Comparison of ENCODE assay signal across 8 cellular contexts in the genomic region with DNA sequence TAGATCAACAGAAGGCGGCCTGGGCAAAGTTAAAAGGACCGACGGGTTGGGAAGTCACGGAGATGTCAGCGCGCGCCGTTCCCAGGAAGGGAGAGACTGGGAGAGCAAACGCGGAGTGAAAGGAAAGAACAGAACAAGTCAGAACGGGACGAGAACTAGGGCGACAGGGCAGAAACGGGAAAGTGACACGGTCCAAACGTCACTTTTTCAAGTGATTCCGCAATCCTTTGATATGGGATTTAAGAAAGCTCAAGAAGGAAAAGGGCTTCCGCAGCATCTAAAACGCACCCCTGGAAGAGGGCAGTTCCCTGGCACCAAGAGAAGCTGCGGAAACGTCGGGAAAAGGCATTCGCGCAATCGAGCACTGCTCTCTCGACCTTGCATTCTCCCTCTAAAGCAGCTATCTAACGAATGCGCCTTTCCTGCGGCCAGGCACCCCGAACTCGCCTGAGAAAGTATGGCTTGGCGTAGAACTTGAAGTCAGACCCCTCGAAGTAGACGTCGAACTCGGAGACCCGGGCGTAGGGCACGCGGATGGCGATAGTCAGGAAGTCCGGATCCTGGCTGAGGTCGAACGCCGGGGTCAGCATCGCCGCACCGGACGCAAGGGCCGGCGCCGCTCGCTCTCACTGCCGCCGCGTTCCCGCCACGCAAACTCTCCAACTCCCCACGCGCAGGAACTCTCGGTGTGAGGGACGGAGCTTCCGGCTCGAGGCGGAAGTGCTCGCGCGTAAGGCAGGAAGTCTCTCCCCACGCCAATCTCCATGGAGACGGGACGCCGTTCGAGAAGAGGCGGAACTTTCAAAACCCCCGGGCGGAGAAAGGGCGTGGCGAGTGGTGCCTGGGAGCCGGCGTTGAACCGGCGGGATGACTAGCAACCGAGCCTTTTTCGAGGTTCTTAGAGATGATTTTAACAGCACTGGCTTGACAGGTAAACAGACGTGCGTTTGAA. TPM values are rescaled to one million over a fixed set of nuclear protein-coding genes. Genes with fewer than 3 reads are reported as not detected.
DNase-seq lines count a peak whose midpoint lies in the region; ATAC-seq, FAIRE-seq and TF ChIP-seq lines count a peak whose summit lies in the region.

TSS of gene SHQ1 (minus strand) at position 695 of the 952 bp plus-strand sequence. CDS start at position 590, 105 bp downstream.

- peak; percentile 78 for FAIRE-seq in RCC 7860 (lab: Jason Lieb, UNC)

- H3K4me3 ChIP-seq in esophagus squamous epithelium (peak within 1 kb of the TSS; percentile 64 to 81 (median 77)), muscle layer of duodenum (ENCODE audit: low read depth in 1 of 2, low read length in 2 of 2) (peak within 1 kb of the TSS; percentile 96 to 99)

- H3K27ac ChIP-seq in esophagus squamous epithelium (peak within 1 kb of the TSS; percentile 73 to 87 (median 81)), muscle layer of duodenum (ENCODE audit: low read length) (peak within 1 kb of the TSS; percentile 81)

- peak; percentile 89 for ATAC-seq in GM21723 (IDR thresholded peaks at IDR 0.05; ENCODE audit: unreplicated experiment)

- peaks cover 12 to 35% (median 16%) of the 10 kb centered on the region in 3 donors for H3K4me1 ChIP-seq in esophagus squamous epithelium
- peaks cover 9 to 23% of the 10 kb centered on the region in 2 donors for H3K4me1 ChIP-seq in muscle layer of duodenum (ENCODE audit: control insufficient read depth in 1 of 2, insufficient read depth in 2 of 2, low read length in 2 of 2)

- TF ChIP-seq POLR2A in esophagus squamous epithelium (IDR thresholded peaks at IDR 0.05), result peak in 1 of 4 donors; percentile 52

- H3K27me3 ChIP-seq in esophagus squamous epithelium (no peaks in the 10 kb centered on the region), muscle layer of duodenum (ENCODE audit: low read depth, low read length) (no peaks in the 10 kb centered on the region)

- in situ Hi-C loops in KBM-7 (cut with MboI; ENCODE audit: low pct_unique_long_range_greater_than_20kb, low sequenced_read_pairs), result no loop called here

- intact Hi-C loops in esophagus squamous epithelium (cut with DNase I), result loop anchor here (10.0 kb wide), 1 partner anchor 227 kb away; no protein-coding TSS in a partner anchor

- peak; percentile 55 for DNase-seq in DMS79 treated with DMSO at 0.1 percent for 48 hours (lab: John Stamatoyannopoulos, UW)
- peak; percentile 94 for DNase-seq in KBM-7
- peak; percentile 79 for DNase-seq in RCC 7860 (ENCODE audit: low spot score)
- DNase-seq in activated T-cell treated with anti-CD3 and anti-CD28 coated beads, Interleukin-2, amount 50 U/mL, for 48 hours, result peak; percentile 98
- DNase-seq in esophagus squamous epithelium (lab: John Stamatoyannopoulos, UW), result peak; percentile 77
- DNase-seq in stimulated activated CD8-positive, alpha-beta memory T cell treated with anti-CD3 and anti-CD28 coated beads, Interleukin-7, amount 100 ng/mL, for 24 hours (ENCODE audit: low read depth), result peak; percentile 94

- no peaks in the 10 kb centered on the region for H3K9me3 ChIP-seq in esophagus squamous epithelium
- H3K9me3 ChIP-seq in muscle layer of duodenum (ENCODE audit: control insufficient read depth in 1 of 2, low read length in 2 of 2), result no peaks in the 10 kb centered on the region

- TF ChIP-seq CTCF in esophagus squamous epithelium (IDR thresholded peaks at IDR 0.05), result no peak

- H3K36me3 ChIP-seq in esophagus squamous epithelium (peaks cover 0 to 5% (median 0%) of the 10 kb centered on the region in 3 donors), muscle layer of duodenum (ENCODE audit: control insufficient read depth in 1 of 2, insufficient read depth in 2 of 2, low read length in 2 of 2) (no peaks in the 10 kb centered on the region)

- 0% methylated on average over 34 to 38 of the region's 86 CpGs for WGBS in esophagus squamous epithelium, 2 donors

RNA-seq across cellular contexts. Expression of gene SHQ1, which starts in this region (rescaled TPM):
- 10 to 100 TPM in 3 of 4 donors, 1 to 10 TPM in 1; 6.7 to 13.4 (median 12.5) TPM for total RNA-seq in esophagus squamous epithelium

Comparison
In these comparisons a context has a peak if more than half of its experiments do, and no peak if none do; other contexts are left out.
1. Peak in every context shown above with its lines: DNase-seq, ATAC-seq, H3K4me3 ChIP-seq and H3K27ac ChIP-seq.